9 cellular contexts compared by ENCODE assay signal in genomic region chr2:161134547-161135518, GRCh38. TPM values are rescaled to one million over a fixed set of nuclear protein-coding genes. Genes with fewer than 3 reads are reported as not detected.
DNase-seq lines count a peak whose midpoint lies in the region; ATAC-seq and TF ChIP-seq lines count a peak whose summit lies in the region.
"Had no signal": no experiment of that assay in that cellular context is flagged by ENCODE, and none has a peak within 500 bp of the region (broad histone marks: within the 10 kb centered on the region; RNA-seq: fewer than 3 reads in every experiment).

No MANE protein-coding gene starts in this region.

- in situ Hi-C loops in Caki2 (cut with HindIII; ENCODE audit: low pct_unique_long_range_greater_than_20kb, low sequenced_read_pairs), result no loop called here

- H3K4me3 ChIP-seq in coronary artery, result peak overlapping the region; percentile 45

- no peak for ATAC-seq in HG03521 (IDR thresholded peaks at IDR 0.05; ENCODE audit: unreplicated experiment)
- no peak for ATAC-seq in GM19351 (IDR thresholded peaks at IDR 0.05; ENCODE audit: unreplicated experiment)

- no peaks in the 10 kb centered on the region for H3K9me3 Mint-ChIP-seq in nephron

- no peak for TF ChIP-seq CTCF in coronary artery (IDR thresholded peaks at IDR 0.05)
- no peak for TF ChIP-seq CTCF in nephron (IDR thresholded peaks at IDR 0.05; ENCODE audit: unreplicated experiment in 3 of 3)

- H3K27me3 Mint-ChIP-seq in nephron (ENCODE audit: low read depth), result no peaks in the 10 kb centered on the region

- H3K4me1 Mint-ChIP-seq in nephron, result peaks cover 37% of the 10 kb centered on the region

- no peaks in the 10 kb centered on the region for H3K36me3 Mint-ChIP-seq in nephron (ENCODE audit: low read depth)

- H3K4me3 Mint-ChIP-seq in nephron, result peak overlapping the region; percentile 24 to 48 (median 46)

- DNase-seq in Caki2 (ENCODE audit: low read depth) (peak; percentile 26), NCI-H2029 treated with DMSO at 0.1 percent for 48 hours (lab: John Stamatoyannopoulos, UW) (peak; percentile 59), coronary artery (ENCODE audit: low spot score) (no peak)
- DNase-seq in stimulated activated CD4-positive, alpha-beta T cell treated with anti-CD3 and anti-CD28 coated beads, Interleukin-4, amount 100 ng/mL, for 24 hours, result no peak
- DNase-seq in activated CD8-positive, alpha-beta memory T cell treated with anti-CD3 and anti-CD28 coated beads, Interleukin-2, amount 50 U/mL, for 48 hours, result no peak
- DNase-seq: left cardiac atrium had no signal

- peak overlapping the region in 1 of 2 donors; percentile 17 for H3K27ac ChIP-seq in coronary artery

- H3K27ac Mint-ChIP-seq in nephron, result peak overlapping the region; percentile 95 to 98 (median 98)

RNA-seq across cellular contexts. Expression of gene TANK, which starts 25.4 kb away (rescaled TPM):
- total RNA-seq in Caki2 (2014; rRNA removed; shearing (Covaris generic); ENCODE audit: low replicate concordance), result 46.8 and 55.1 TPM in 2 replicates

Comparison
In these comparisons a context has a peak if more than half of its experiments do, and no peak if none do; other contexts are left out.
1. DNase-seq: peak in Caki2 (single experiment) and NCI-H2029 treated with DMSO at 0.1 percent for 48 hours (single experiment); none in coronary artery (single experiment), stimulated activated CD4-positive, alpha-beta T cell treated with anti-CD3 and anti-CD28 coated beads, Interleukin-4, amount 100 ng/mL, for 24 hours (single experiment) and activated CD8-positive, alpha-beta memory T cell treated with anti-CD3 and anti-CD28 coated beads, Interleukin-2, amount 50 U/mL, for 48 hours (single experiment).